In the genomic region with DNA sequence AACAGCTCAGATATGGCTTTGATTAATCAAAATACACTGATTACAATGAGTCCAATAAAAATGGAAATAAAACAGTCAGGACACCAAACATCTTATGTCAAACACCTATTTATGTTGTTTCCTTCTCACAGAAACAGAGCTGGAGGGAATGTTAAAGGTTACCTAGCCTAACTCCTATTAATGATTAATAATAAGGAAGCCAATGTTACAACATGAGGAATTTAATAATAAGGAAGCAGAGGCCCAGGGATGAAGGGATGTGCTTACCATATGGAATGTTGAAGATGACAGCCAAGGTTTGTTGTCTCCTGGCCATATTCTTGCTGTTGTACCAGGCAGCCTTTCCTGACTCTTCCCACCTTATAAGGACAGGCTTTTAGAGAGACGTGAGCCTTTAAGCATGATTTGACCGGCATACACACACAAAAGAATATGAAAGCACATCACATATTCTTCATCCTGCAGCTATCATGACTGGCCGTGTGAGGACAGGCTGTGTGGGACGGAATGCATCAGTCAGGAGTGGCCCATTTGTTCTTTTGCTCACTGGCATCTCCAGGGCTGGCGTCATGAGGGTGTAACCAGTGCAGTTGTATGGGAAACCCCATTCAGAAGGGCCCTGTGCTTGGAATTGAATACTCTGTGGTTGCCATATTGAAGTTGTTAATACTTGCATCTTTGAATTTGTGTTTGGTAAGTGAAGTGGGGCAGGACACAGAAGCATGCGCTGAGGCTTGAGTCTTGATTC, we compare ENCODE assay signal across 18 cellular contexts. TPM values are rescaled to one million over a fixed set of nuclear protein-coding genes. Genes with fewer than 3 reads are reported as not detected.
"Had no signal": no experiment of that assay in that cellular context is flagged by ENCODE, and none has a peak within 500 bp of the region (broad histone marks: within the 10 kb centered on the region; RNA-seq: fewer than 3 reads in every experiment).

No MANE protein-coding gene starts in this region.

- H3K4me3 ChIP-seq: heart left ventricle, prostate gland, sigmoid colon, tibial artery, vagina had no signal

- H3K36me3 Mint-ChIP-seq: natural killer cell, T-cell had no signal

- H3K9me3 ChIP-seq: heart left ventricle, prostate gland, sigmoid colon, tibial artery, vagina had no signal

- H3K27ac Mint-ChIP-seq: natural killer cell, T-cell had no signal

- H3K4me3 Mint-ChIP-seq: natural killer cell, T-cell had no signal

- H3K9me3 Mint-ChIP-seq: T-cell had no signal

- H3K4me1 Mint-ChIP-seq: natural killer cell, T-cell had no signal

- H3K36me3 ChIP-seq: heart left ventricle, prostate gland, sigmoid colon, tibial artery, vagina had no signal

- H3K27ac ChIP-seq: heart left ventricle, prostate gland, sigmoid colon, tibial artery, vagina had no signal

- H3K27me3 ChIP-seq: heart left ventricle, sigmoid colon, tibial artery, vagina had no signal

- H3K4me1 ChIP-seq: heart left ventricle, prostate gland, sigmoid colon, tibial artery, vagina had no signal

- DNase-seq: activated CD4-positive, alpha-beta T cell treated with anti-CD3 and anti-CD28 coated beads for 1 hour; activated CD4-positive, alpha-beta T cell treated with anti-CD3 and anti-CD28 coated beads, Interleukin-2, amount 50 U/mL, for 4 hours; activated naive CD4-positive, alpha-beta T cell treated with Interleukin-2 at 50 U/mL for 16 hours; activated T-cell treated with anti-CD3 and anti-CD28 coated beads for 4 hours; anterior cingulate cortex; effector memory CD4-positive, alpha-beta T cell; heart left ventricle; left ventricle myocardium superior; natural killer cell; occipital lobe; sigmoid colon; stimulated activated CD4-positive, alpha-beta T cell treated with anti-CD3 and anti-CD28 coated beads, Interleukin-1b, Interleukin-23, amount 100 ng/mL, for 48 hours; T-cell; T1000; tibial artery had no signal

- ATAC-seq: heart left ventricle, left ventricle myocardium superior, natural killer cell, T-cell had no signal

RNA-seq across cellular contexts. Expression of a gene that starts 3.1 kb away (rescaled TPM):
- total RNA-seq: frontal cortex, heart left ventricle, left ventricle myocardium superior, occipital lobe, prostate gland, sigmoid colon, T-cell, vagina had no signal
